Comparison of ENCODE assay signal across 33 cellular contexts in the genomic region with DNA sequence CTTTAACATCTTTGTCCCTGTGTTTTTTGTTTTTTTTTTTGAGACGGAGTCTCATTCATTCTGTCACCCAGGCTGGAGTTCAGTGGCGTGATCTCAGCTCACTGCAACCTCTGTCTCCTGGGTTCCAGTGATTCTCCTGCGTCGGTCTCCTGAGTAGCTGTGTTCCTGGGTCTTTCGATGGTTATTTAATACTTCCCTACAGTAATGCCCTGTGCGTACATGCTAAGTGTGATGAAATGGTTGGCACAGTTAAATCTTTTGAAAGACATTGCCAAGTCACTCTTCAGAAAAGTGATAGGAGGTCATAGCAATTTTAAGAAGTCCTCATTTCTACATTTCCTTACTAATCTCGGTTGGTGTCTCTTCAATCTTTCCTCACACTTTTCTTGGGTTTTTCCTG. TPM values are rescaled to one million over a fixed set of nuclear protein-coding genes. Genes with fewer than 3 reads are reported as not detected.
"Had no signal": no experiment of that assay in that cellular context is flagged by ENCODE, and none has a peak within 500 bp of the region (broad histone marks: within the 10 kb centered on the region; RNA-seq: fewer than 3 reads in every experiment).

No MANE protein-coding gene starts in this region.

- H3K27me3 ChIP-seq: ascending aorta, cardiac muscle cell had no signal

- H3K27ac ChIP-seq: ascending aorta, cardiac muscle cell had no signal

- H3K36me3 ChIP-seq: ascending aorta, cardiac muscle cell had no signal

- H3K4me1 Mint-ChIP-seq: activated naive CD8-positive, alpha-beta T cell treated with anti-CD3 and anti-CD28 coated beads, Interleukin-2, amount 10 ng/mL, durations not matched to agents 7 days and 5 days; central memory CD8-positive, alpha-beta T cell had no signal

- H3K9me3 ChIP-seq: ascending aorta had no signal

- H3K4me1 ChIP-seq: ascending aorta had no signal

- ATAC-seq: activated T-cell treated with anti-CD3 and anti-CD28 coated beads, Interleukin-2, amount 50 U/mL, for 4 hours; K562 had no signal

- H3K4me3 ChIP-seq: ascending aorta, cardiac muscle cell, K562 had no signal

- H3K4me3 Mint-ChIP-seq: activated CD4-positive, alpha-beta memory T cell treated with anti-CD3 and anti-CD28 coated beads for 36 hours; activated naive CD8-positive, alpha-beta T cell treated with anti-CD3 and anti-CD28 coated beads, Interleukin-2, amount 10 ng/mL, durations not matched to agents 7 days and 5 days; activated T-cell treated with anti-CD3 and anti-CD28 coated beads, Interleukin-2, amount 50 U/mL, for 4 hours; central memory CD8-positive, alpha-beta T cell had no signal

- H3K27ac Mint-ChIP-seq: activated CD4-positive, alpha-beta memory T cell treated with anti-CD3 and anti-CD28 coated beads for 36 hours; activated naive CD8-positive, alpha-beta T cell treated with anti-CD3 and anti-CD28 coated beads, Interleukin-2, amount 10 ng/mL, durations not matched to agents 7 days and 5 days had no signal

- H3K9me3 Mint-ChIP-seq: central memory CD8-positive, alpha-beta T cell had no signal

- DNase-seq: activated CD4-positive, alpha-beta memory T cell treated with anti-CD3 and anti-CD28 coated beads for 36 hours; activated CD4-positive, alpha-beta T cell treated with anti-CD3 and anti-CD28 coated beads for 4 hours; activated CD4-positive, alpha-beta T cell treated with anti-CD3 and anti-CD28 coated beads, Interleukin-2, amount 50 U/mL, for 1 hour; activated CD4-positive, CD25-positive, alpha-beta regulatory T cell treated with anti-CD3 and anti-CD28 coated beads, Interleukin-2, amount 50 U/mL, for 72 hours; activated CD8-positive, alpha-beta memory T cell treated with anti-CD3 and anti-CD28 coated beads, Interleukin-2, amount 50 U/mL, for 4 hours; activated effector memory CD4-positive, alpha-beta T cell treated with Interleukin-2 at 50 U/mL for 16 hours; activated naive CD4-positive, alpha-beta T cell treated with anti-CD3 and anti-CD28 coated beads, Interleukin-2, amount 50 U/mL, for 16 hours; activated naive CD8-positive, alpha-beta T cell treated with anti-CD3 and anti-CD28 coated beads, Interleukin-2, amount 10 ng/mL, durations not matched to agents 7 days and 5 days; activated T-cell treated with anti-CD3 and anti-CD28 coated beads for 4 hours; activated T-cell treated with anti-CD3 and anti-CD28 coated beads, Interleukin-2, amount 50 U/mL, for 4 hours; amygdala; NCI-H1092 treated with DMSO at 0.1 percent for 48 hours; NCI-H1417; NCI-H187; NCI-H2029 treated with DMSO at 0.1 percent for 48 hours; NCI-H2107; NCI-H2171; NCI-H510A; NCI-H526; NCI-H748 treated with DMSO at 0.1 percent for 48 hours; NK-92 treated with Interleukin-12 subunit alpha and Interleukin-12 subunit beta, amount 100 ng/mL, for 24 hours; OCI-M1; Right ventricle myocardium superior; SW 1271; T-helper 1 cell; T-helper 2 cell; T-helper 9 cell had no signal

RNA-seq across cellular contexts. Expression of a gene that starts 14.4 kb away (rescaled TPM):
- total RNA-seq: activated CD4-positive, alpha-beta memory T cell treated with anti-CD3 and anti-CD28 coated beads for 36 hours; activated naive CD8-positive, alpha-beta T cell treated with anti-CD3 and anti-CD28 coated beads, Interleukin-2, amount 10 ng/mL, durations not matched to agents 7 days and 5 days; activated T-cell treated with anti-CD3 and anti-CD28 coated beads, Interleukin-2, amount 50 U/mL, for 4 hours; ascending aorta; cardiac muscle cell; K562; M059J; Right ventricle myocardium superior had no signal
- polyA plus RNA-seq: adipose tissue, cardiac muscle cell, K562 had no signal
